ENCODE assay signal across 8 cellular contexts in the genomic region with DNA sequence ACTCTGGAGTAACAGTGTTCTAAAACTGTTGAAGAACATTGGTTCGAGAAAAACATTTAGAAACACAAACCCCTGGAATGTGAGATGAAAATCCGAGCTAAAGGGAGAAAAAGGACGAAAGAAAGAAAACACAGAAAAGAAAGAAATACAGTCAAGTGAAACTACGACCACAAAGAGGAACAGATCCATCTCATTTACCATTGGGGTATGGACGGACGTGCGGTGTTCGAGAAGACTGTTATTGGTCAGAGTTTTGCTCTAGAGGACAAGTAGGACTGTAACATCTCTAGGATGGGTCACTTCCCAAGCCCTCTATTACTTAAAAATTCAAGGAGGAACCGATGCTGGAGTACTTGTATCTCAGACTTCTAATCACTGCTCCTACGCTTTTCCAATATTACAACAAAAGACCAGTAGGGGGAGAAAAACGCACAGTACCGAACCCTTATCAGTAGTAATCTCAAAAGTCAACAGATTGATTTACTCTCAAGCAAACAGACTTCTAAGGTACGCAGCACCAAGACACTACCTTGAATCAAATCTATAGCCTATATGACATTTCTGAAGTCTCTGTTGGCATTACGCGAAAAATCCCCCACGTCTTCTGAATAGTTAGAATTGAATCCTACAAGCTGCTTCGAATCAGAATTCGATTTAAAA. TPM values are rescaled to one million over a fixed set of nuclear protein-coding genes. Genes with fewer than 3 reads are reported as not detected.
DNase-seq lines count a peak whose midpoint lies in the region; ATAC-seq, FAIRE-seq and TF ChIP-seq lines count a peak whose summit lies in the region.

No MANE protein-coding gene starts in this region.

- FAIRE-seq in pancreas (lab: Jason Lieb, UNC) = peak; percentile 32

- H3K9me3 ChIP-seq in pancreas = peaks cover 0 to 2% (median 0%) of the 10 kb centered on the region in 4 donors

- peaks cover 28% of the 10 kb centered on the region for H3K4me1 Mint-ChIP-seq in activated naive CD8-positive, alpha-beta T cell treated with anti-CD3 and anti-CD28 coated beads, Interleukin-2, amount 50 U/mL, for 24 hours

- H3K27me3 ChIP-seq in pancreas = no peaks in the 10 kb centered on the region

- DNase-seq in DMS114 treated with DMSO at 0.1 percent for 48 hours (lab: John Stamatoyannopoulos, UW; ENCODE audit: unreplicated experiment) = peak; percentile 80
- peak; percentile 57 to 83 for DNase-seq in NCI-H524 (lab: John Stamatoyannopoulos, UW)
- peak; percentile 9 for DNase-seq in activated naive CD8-positive, alpha-beta T cell treated with anti-CD3 and anti-CD28 coated beads, Interleukin-2, amount 50 U/mL, for 24 hours
- no peak for DNase-seq in Right ventricle myocardium superior
- peak in 3 of 6 donors; percentile 19 to 38 (median 27) for DNase-seq in pancreas
- DNase-seq in activated CD8-positive, alpha-beta memory T cell treated with anti-CD3 and anti-CD28 coated beads for 24 hours = no peak

- H3K27me3 Mint-ChIP-seq in activated naive CD8-positive, alpha-beta T cell treated with anti-CD3 and anti-CD28 coated beads, Interleukin-2, amount 50 U/mL, for 24 hours = peaks cover 4% of the 10 kb centered on the region

- no peak overlapping the region for H3K4me3 Mint-ChIP-seq in activated naive CD8-positive, alpha-beta T cell treated with anti-CD3 and anti-CD28 coated beads, Interleukin-2, amount 50 U/mL, for 24 hours

- peak in 3 of 4 donors; percentile 30 to 58 (median 54) for TF ChIP-seq CTCF in pancreas (IDR thresholded peaks at IDR 0.05)

- H3K4me1 ChIP-seq in pancreas = peaks cover 3 to 8% (median 6%) of the 10 kb centered on the region in 3 donors

- no peaks in the 10 kb centered on the region for H3K36me3 Mint-ChIP-seq in activated naive CD8-positive, alpha-beta T cell treated with anti-CD3 and anti-CD28 coated beads, Interleukin-2, amount 50 U/mL, for 24 hours (ENCODE audit: low read depth)

- intact Hi-C loops in Right ventricle myocardium superior (cut with DNase I) = loop anchor here (5.0 kb wide), 1 partner anchor 175 kb away; a partner anchor contains a TSS
- intact Hi-C loops in pancreas (cut with DNase I) = no loop called here

- H3K4me3 ChIP-seq in pancreas = peak overlapping the region; percentile 82 to 97 (median 92)

- peak; percentile 28 for ATAC-seq in GM19351 (IDR thresholded peaks at IDR 0.05; ENCODE audit: unreplicated experiment)
- ATAC-seq in HG03565 (IDR thresholded peaks at IDR 0.05; ENCODE audit: unreplicated experiment) = peak; percentile 20
- peak; percentile 6 for ATAC-seq in activated naive CD8-positive, alpha-beta T cell treated with anti-CD3 and anti-CD28 coated beads, Interleukin-2, amount 50 U/mL, for 24 hours
- ATAC-seq in Right ventricle myocardium superior (ENCODE audit: poor library complexity) = peak; percentile 75
- ATAC-seq in pancreas = peak; percentile 75 to 85 (median 76)

- H3K27ac Mint-ChIP-seq in activated naive CD8-positive, alpha-beta T cell treated with anti-CD3 and anti-CD28 coated beads, Interleukin-2, amount 50 U/mL, for 24 hours = no peak overlapping the region

- H3K9me3 Mint-ChIP-seq in activated naive CD8-positive, alpha-beta T cell treated with anti-CD3 and anti-CD28 coated beads, Interleukin-2, amount 50 U/mL, for 24 hours = no peaks in the 10 kb centered on the region

- 2% methylated on average over 18 of the region's 18 CpGs for WGBS in pancreas, 2 donors

- peak overlapping the region; percentile 89 to 98 (median 97) for H3K27ac ChIP-seq in pancreas

- H3K36me3 ChIP-seq in pancreas = no peaks in the 10 kb centered on the region

RNA-seq across cellular contexts. Expression of a gene that starts 1.1 kb away (rescaled TPM):
- 18.1 TPM for total RNA-seq in Right ventricle myocardium superior
- 10 to 100 TPM in 2 of 6 donors, 1 to 10 TPM in 4; 5.9 to 15.6 (median 7.2) TPM for total RNA-seq in pancreas
- polyA plus RNA-seq in pancreas = 1 to 10 TPM; 1.6 to 3.2 TPM

Comparison
In these comparisons a context has a peak if more than half of its experiments do, and no peak if none do; other contexts are left out.
1. DNase-seq: peak in DMS114 treated with DMSO at 0.1 percent for 48 hours (single experiment), NCI-H524 (2 of 2) and activated naive CD8-positive, alpha-beta T cell treated with anti-CD3 and anti-CD28 coated beads, Interleukin-2, amount 50 U/mL, for 24 hours (single experiment); none in Right ventricle myocardium superior (single experiment) and activated CD8-positive, alpha-beta memory T cell treated with anti-CD3 and anti-CD28 coated beads for 24 hours (single experiment).
2. ATAC-seq: peak in every context shown above with its lines; median percentile 76 in pancreas; 75 in Right ventricle myocardium superior; 28 in GM19351; 20 in HG03565; 6 in activated naive CD8-positive, alpha-beta T cell treated with anti-CD3 and anti-CD28 coated beads, Interleukin-2, amount 50 U/mL, for 24 hours.